Comparison of ENCODE assay signal across 8 cellular contexts in the genomic region with DNA sequence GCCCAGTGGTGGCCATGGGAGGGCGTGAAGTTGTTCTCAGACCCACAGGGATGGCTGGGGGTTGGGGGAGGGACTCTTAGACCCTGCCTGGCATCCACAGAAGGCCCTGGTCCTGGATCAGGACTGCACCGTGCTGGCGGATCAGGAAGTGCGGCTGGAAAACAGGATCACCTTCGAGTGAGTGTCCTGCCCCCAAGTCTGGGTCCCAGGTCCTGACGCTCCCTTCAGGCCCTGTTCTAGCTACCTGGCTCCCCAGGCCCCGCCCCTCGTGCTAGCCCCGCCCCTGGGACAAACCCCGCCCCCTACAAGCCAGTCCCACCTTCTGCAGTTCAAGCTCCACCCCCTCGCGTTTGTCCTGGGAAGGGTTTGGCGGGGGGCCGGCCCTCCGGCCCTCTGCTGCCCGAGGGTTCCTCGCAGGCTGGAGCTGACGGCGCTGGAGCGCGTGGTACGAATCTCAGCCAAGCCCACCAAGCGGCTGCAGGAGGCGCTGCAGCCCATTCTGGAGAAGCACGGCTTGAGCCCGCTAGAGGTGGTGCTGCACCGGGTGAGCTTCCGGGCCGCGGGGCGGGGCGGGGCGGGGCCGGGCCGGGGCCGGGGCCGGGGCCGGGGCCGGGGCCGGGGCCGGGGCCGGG. TPM values are rescaled to one million over a fixed set of nuclear protein-coding genes. Genes with fewer than 3 reads are reported as not detected.
DNase-seq lines count a peak whose midpoint lies in the region; ATAC-seq and TF ChIP-seq lines count a peak whose summit lies in the region.

No MANE protein-coding gene starts in this region.

- no peak for TF ChIP-seq CTCF in CD8-positive, alpha-beta T cell (IDR thresholded peaks at IDR 0.05)
- peak in 4 of 7 experiments; percentile 35 to 58 (median 44) for TF ChIP-seq CTCF in stomach (IDR thresholded peaks at IDR 0.05)

- H3K9me3 Mint-ChIP-seq in CD8-positive, alpha-beta T cell = no peaks in the 10 kb centered on the region
- no peaks in the 10 kb centered on the region for H3K9me3 Mint-ChIP-seq in memory B cell

- peaks cover 25% of the 10 kb centered on the region for H3K36me3 ChIP-seq in CD8-positive, alpha-beta T cell (ENCODE audit: insufficient read depth, low read length)
- H3K36me3 ChIP-seq in effector memory CD4-positive, alpha-beta T cell (ENCODE audit: control insufficient read depth, insufficient read depth, low read length) = peaks cover 43% of the 10 kb centered on the region
- H3K36me3 ChIP-seq in stomach = peaks cover 0 to 9% (median 2%) of the 10 kb centered on the region in 4 donors

- H3K27me3 Mint-ChIP-seq in CD8-positive, alpha-beta T cell (ENCODE audit: low read depth) = no peaks in the 10 kb centered on the region
- no peaks in the 10 kb centered on the region for H3K27me3 Mint-ChIP-seq in memory B cell

- H3K27ac ChIP-seq in CD8-positive, alpha-beta T cell (ENCODE audit: low read depth, low read length) = no peak overlapping the region
- peak overlapping the region; percentile 59 for H3K27ac ChIP-seq in effector memory CD4-positive, alpha-beta T cell (ENCODE audit: insufficient read depth, low read length, poor library complexity, severe bottlenecking)
- H3K27ac ChIP-seq in stomach = peak overlapping the region; percentile 50 to 74 (median 68)

- no peak for TF ChIP-seq POLR2A in stomach (IDR thresholded peaks at IDR 0.05)

- peaks cover 73% of the 10 kb centered on the region for H3K4me1 ChIP-seq in CD8-positive, alpha-beta T cell (ENCODE audit: insufficient read depth, low read length)
- peaks cover 47% of the 10 kb centered on the region for H3K4me1 ChIP-seq in effector memory CD4-positive, alpha-beta T cell (ENCODE audit: control insufficient read depth, insufficient read depth, low read length, poor library complexity, severe bottlenecking)
- peaks cover 45 to 71% (median 60%) of the 10 kb centered on the region in 4 donors for H3K4me1 ChIP-seq in stomach

- intact Hi-C loops in CD8-positive, alpha-beta T cell (cut with DNase I, micrococcal nuclease) = loop anchor here (2.0 to 5.0 kb wide), 2 partner anchors 32 to 838 kb away; no protein-coding TSS in a partner anchor
- intact Hi-C loops in stomach (cut with DNase I; ENCODE audit: low total_unique reads) = loop anchor here (10.0 kb wide), 1 partner anchor 46 kb away; no protein-coding TSS in a partner anchor

- WGBS in stomach, 5 donors = 14 to 48% (median 17%) methylated on average over 11 to 42 of the region's 42 CpGs

- peak; percentile 63 for ATAC-seq in CD8-positive, alpha-beta T cell
- ATAC-seq in GM21723 (IDR thresholded peaks at IDR 0.05; ENCODE audit: unreplicated experiment) = peak; percentile 49
- peak; percentile 89 for ATAC-seq in memory B cell (ENCODE audit: low read depth)
- no peak for ATAC-seq in HG03469 (IDR thresholded peaks at IDR 0.05; ENCODE audit: unreplicated experiment)

- H3K4me3 ChIP-seq in CD8-positive, alpha-beta T cell (ENCODE audit: low read depth, low read length) = no peak overlapping the region
- no peak overlapping the region for H3K4me3 ChIP-seq in effector memory CD4-positive, alpha-beta T cell (ENCODE audit: insufficient read depth, low read depth, low read length, poor library complexity, severe bottlenecking)
- H3K4me3 ChIP-seq in stomach = peak overlapping the region; percentile 32 to 55 (median 44)

- H3K27me3 ChIP-seq in CD8-positive, alpha-beta T cell (ENCODE audit: insufficient read depth, low read length) = no peaks in the 10 kb centered on the region
- no peaks in the 10 kb centered on the region for H3K27me3 ChIP-seq in effector memory CD4-positive, alpha-beta T cell (replicated peaks; ENCODE audit: control insufficient read depth, insufficient read depth, low read length, poor library complexity, severe bottlenecking)
- no peaks in the 10 kb centered on the region for H3K27me3 ChIP-seq in stomach

- DNase-seq in CD8-positive, alpha-beta T cell = peak in 6 of 7 experiments; percentile 18 to 66 (median 54)
- DNase-seq in NCI-H187 (lab: John Stamatoyannopoulos, UW) (peak; percentile 49 to 75), memory B cell (ENCODE audit: low spot score in 2 of 2) (peak; percentile 32 to 63), stomach (peak; percentile 89)
- DNase-seq in activated CD4-positive, alpha-beta T cell treated with anti-CD3 and anti-CD28 coated beads for 1 hour = peak; percentile 56
- peak in 1 of 3 donors; percentile 51 for DNase-seq in effector memory CD4-positive, alpha-beta T cell

- peak overlapping the region; percentile 32 for H3K27ac Mint-ChIP-seq in CD8-positive, alpha-beta T cell
- no peak overlapping the region for H3K27ac Mint-ChIP-seq in memory B cell

- no peak for TF ChIP-seq EP300 in stomach (IDR thresholded peaks at IDR 0.05)

- H3K4me1 Mint-ChIP-seq in CD8-positive, alpha-beta T cell (ENCODE audit: low read depth) = peaks cover 69% of the 10 kb centered on the region
- peaks cover 35% of the 10 kb centered on the region for H3K4me1 Mint-ChIP-seq in memory B cell

- peaks cover 60% of the 10 kb centered on the region for H3K36me3 Mint-ChIP-seq in CD8-positive, alpha-beta T cell
- H3K36me3 Mint-ChIP-seq in memory B cell = peaks cover 20% of the 10 kb centered on the region

- H3K9me3 ChIP-seq in CD8-positive, alpha-beta T cell (ENCODE audit: low read length) = no peaks in the 10 kb centered on the region
- H3K9me3 ChIP-seq in effector memory CD4-positive, alpha-beta T cell (ENCODE audit: control insufficient read depth, low read length) = no peaks in the 10 kb centered on the region
- H3K9me3 ChIP-seq in stomach = no peaks in the 10 kb centered on the region

- H3K4me3 Mint-ChIP-seq in CD8-positive, alpha-beta T cell = no peak overlapping the region
- H3K4me3 Mint-ChIP-seq in memory B cell = peak overlapping the region; percentile 47

- CTCF ChIA-PET in CD8-positive, alpha-beta T cell (lab: Charles Lee) = interaction anchor here (1.1 to 10.0 kb wide), 16 partner anchors 8 to 87 kb away, joined by 3 to 77 read pairs (median 7); partner anchors contain the start of genes LMAN2 and SLC34A1

- POLR2A ChIA-PET in CD8-positive, alpha-beta T cell (lab: Charles Lee) = interaction anchor here (0.7 to 3.4 kb wide), 8 partner anchors 12 to 223 kb away, joined by 3 to 22 read pairs (median 3); partner anchors contain the start of gene LMAN2

RNA-seq across cellular contexts. Expression of gene RGS14, which starts 12.9 kb away (rescaled TPM):
- 10 to 100 TPM; 22.7 to 23.5 TPM for total RNA-seq in CD8-positive, alpha-beta T cell
- total RNA-seq in stomach = 100 to 1,000 TPM in 1 of 5 donors, 10 to 100 TPM in 1, 1 to 10 TPM in 2, not detected in 1; 4.2 to 100 (median 12.5) TPM
- polyA plus RNA-seq in stomach = 10 to 100 TPM; 19.0 to 34.3 (median 26.9) TPM

RNA-seq across cellular contexts. Expression of gene SLC34A1, which starts 13.6 kb away (rescaled TPM):
- not detected for total RNA-seq in CD8-positive, alpha-beta T cell
- not detected for total RNA-seq in stomach
- polyA plus RNA-seq in stomach = under 1 TPM in 1 of 3 donors, not detected in 2; 0.10 TPM

RNA-seq across cellular contexts. Expression of gene LMAN2, which starts 19.1 kb away (rescaled TPM):
- 10 to 100 TPM; 49.0 to 61.4 TPM for total RNA-seq in CD8-positive, alpha-beta T cell
- 100 to 1,000 TPM in 3 of 5 donors, 10 to 100 TPM in 2; 73.5 to 621 (median 187) TPM for total RNA-seq in stomach
- 100 to 1,000 TPM in 1 of 3 donors, 10 to 100 TPM in 2; 92.9 to 135 (median 98.0) TPM for polyA plus RNA-seq in stomach

RNA-seq across cellular contexts. Expression of gene PFN3, which starts 29.9 kb away (rescaled TPM):
- not detected for total RNA-seq in CD8-positive, alpha-beta T cell
- total RNA-seq in stomach = not detected
- not detected for polyA plus RNA-seq in stomach

RNA-seq across cellular contexts. Expression of gene F12, which starts 38.8 kb away (rescaled TPM):
- total RNA-seq in CD8-positive, alpha-beta T cell = not detected
- total RNA-seq in stomach = 10 to 100 TPM in 2 of 5 donors, not detected in 3; 52.4 to 68.3 TPM
- 10 to 100 TPM in 1 of 3 donors, under 1 TPM in 1, not detected in 1; 0.50 to 13.6 TPM for polyA plus RNA-seq in stomach

Comparison
In these comparisons a context has a peak if more than half of its experiments do, and no peak if none do; other contexts are left out.
1. H3K4me3 ChIP-seq: peak in stomach (4 of 4); none in CD8-positive, alpha-beta T cell (single experiment) and effector memory CD4-positive, alpha-beta T cell (single experiment).